ENCODE assay signal across 15 cellular contexts in genomic region chr2:119123359-119123758, GRCh38. TPM values are rescaled to one million over a fixed set of nuclear protein-coding genes. Genes with fewer than 3 reads are reported as not detected.
DNase-seq lines count a peak whose midpoint lies in the region; ATAC-seq and TF ChIP-seq lines count a peak whose summit lies in the region.
"Had no signal": no experiment of that assay in that cellular context is flagged by ENCODE, and none has a peak within 500 bp of the region (broad histone marks: within the 10 kb centered on the region; RNA-seq: fewer than 3 reads in every experiment).

No MANE protein-coding gene starts in this region.

- no peaks in the 10 kb centered on the region for H3K36me3 ChIP-seq in neural progenitor cell

- H3K4me1 Mint-ChIP-seq in stimulated activated naive CD8-positive, alpha-beta T cell treated with anti-CD3 and anti-CD28 coated beads, Interleukin-15, amount 100 ng/mL, for 72 hours: peaks cover 5% of the 10 kb centered on the region
- H3K4me1 Mint-ChIP-seq in neural progenitor cell: peaks cover 3% of the 10 kb centered on the region
- H3K4me1 Mint-ChIP-seq: CD4-positive, alpha-beta memory T cell had no signal

- H3K4me3 ChIP-seq in neural progenitor cell: no peak overlapping the region
- H3K4me3 ChIP-seq: A549, GM23338 had no signal

- H3K9ac ChIP-seq in neural progenitor cell: no peak overlapping the region

- no peaks in the 10 kb centered on the region for H3K27me3 ChIP-seq in neural progenitor cell

- no peak overlapping the region for H2AFZ ChIP-seq in neural progenitor cell (replicated peaks)
- H2AFZ ChIP-seq: GM23338 had no signal

- no peak overlapping the region for H3K27ac ChIP-seq in neural progenitor cell
- H3K27ac ChIP-seq: 22Rv1, A549, C4-2B had no signal

- no peak overlapping the region for H3K4me2 ChIP-seq in neural progenitor cell
- H3K4me2 ChIP-seq: A549, GM23338 had no signal

- no peaks in the 10 kb centered on the region for H3K36me3 Mint-ChIP-seq in neural progenitor cell
- H3K36me3 Mint-ChIP-seq: CD4-positive, alpha-beta memory T cell had no signal

- H4K20me1 ChIP-seq in neural progenitor cell (ENCODE audit: low read depth): no peaks in the 10 kb centered on the region

- peaks cover 68% of the 10 kb centered on the region for H3K27me3 Mint-ChIP-seq in stimulated activated naive CD8-positive, alpha-beta T cell treated with anti-CD3 and anti-CD28 coated beads, Interleukin-15, amount 100 ng/mL, for 72 hours
- H3K27me3 Mint-ChIP-seq in neural progenitor cell (ENCODE audit: insufficient read depth, low read depth): peaks cover 5% of the 10 kb centered on the region

- H3K4me3 Mint-ChIP-seq in stimulated activated naive CD8-positive, alpha-beta T cell treated with anti-CD3 and anti-CD28 coated beads, Interleukin-15, amount 100 ng/mL, for 72 hours: no peak overlapping the region
- H3K4me3 Mint-ChIP-seq in neural progenitor cell: no peak overlapping the region
- H3K4me3 Mint-ChIP-seq: CD4-positive, alpha-beta memory T cell; GM23338; H9 had no signal

- DNase-seq in DMS79 treated with DMSO at 0.1 percent for 48 hours (lab: John Stamatoyannopoulos, UW) (peak; percentile 9), DMS79 (lab: John Stamatoyannopoulos, UW) (no peak), neural progenitor cell (ENCODE audit: low spot score) (peak; percentile 33)
- no peak for DNase-seq in stimulated activated naive CD8-positive, alpha-beta T cell treated with anti-CD3 and anti-CD28 coated beads, Interleukin-15, Interleukin-2, amounts not matched to agents 100 U/mL and 50 U/mL, for 24 hours
- no peak for DNase-seq in stimulated activated naive CD8-positive, alpha-beta T cell treated with anti-CD3 and anti-CD28 coated beads, Interleukin-15, amount 100 ng/mL, for 72 hours
- no peak for DNase-seq in NK-92 treated with Interleukin-12 subunit alpha and Interleukin-12 subunit beta, amount 100 ng/mL, for 24 hours (lab: John Stamatoyannopoulos, UW)
- DNase-seq: AML-193; CD4-positive, alpha-beta memory T cell; GDM1 had no signal

- H3K27ac Mint-ChIP-seq in stimulated activated naive CD8-positive, alpha-beta T cell treated with anti-CD3 and anti-CD28 coated beads, Interleukin-15, amount 100 ng/mL, for 72 hours: peak overlapping the region in 1 of 2 donors; percentile 59
- H3K27ac Mint-ChIP-seq in neural progenitor cell: no peak overlapping the region
- H3K27ac Mint-ChIP-seq: CD4-positive, alpha-beta memory T cell; GM23338; H9 had no signal

- no peaks in the 10 kb centered on the region for H3K9me3 ChIP-seq in neural progenitor cell (ENCODE audit: low read depth)
- H3K9me3 ChIP-seq: A549 had no signal

- no peaks in the 10 kb centered on the region for H3K9me3 Mint-ChIP-seq in stimulated activated naive CD8-positive, alpha-beta T cell treated with anti-CD3 and anti-CD28 coated beads, Interleukin-15, amount 100 ng/mL, for 72 hours
- no peaks in the 10 kb centered on the region for H3K9me3 Mint-ChIP-seq in neural progenitor cell
- H3K9me3 Mint-ChIP-seq: GM23338, H9 had no signal

- H3K4me1 ChIP-seq in neural progenitor cell: no peaks in the 10 kb centered on the region
- H3K4me1 ChIP-seq: A549 had no signal

- H3F3A ChIP-seq in neural progenitor cell (ENCODE audit: low read depth): no peaks in the 10 kb centered on the region

- TF ChIP-seq CTCF in neural progenitor cell (IDR thresholded peaks at IDR 0.05): no peak

- ATAC-seq in stimulated activated naive CD8-positive, alpha-beta T cell treated with anti-CD3 and anti-CD28 coated beads, Interleukin-15, Interleukin-2, amounts not matched to agents 100 U/mL and 50 U/mL, for 24 hours: peak; percentile 19
- ATAC-seq in stimulated activated naive CD8-positive, alpha-beta T cell treated with anti-CD3 and anti-CD28 coated beads, Interleukin-15, amount 100 ng/mL, for 72 hours: no peak
- ATAC-seq in HG02852 (IDR thresholded peaks at IDR 0.05; ENCODE audit: unreplicated experiment): no peak
- ATAC-seq: A549, GM23338 had no signal

- H3K79me2 ChIP-seq in neural progenitor cell (ENCODE audit: low read depth): no peaks in the 10 kb centered on the region

RNA-seq across cellular contexts. Expression of gene C1QL2, which starts 35.2 kb away (rescaled TPM):
- not detected in 2 replicates for total RNA-seq in neural progenitor cell (ENCODE audit: low replicate concordance)
- total RNA-seq: CD4-positive, alpha-beta memory T cell had no signal

Comparison
In these comparisons a context has a peak if more than half of its experiments do, and no peak if none do; other contexts are left out.
1. DNase-seq: peak in DMS79 treated with DMSO at 0.1 percent for 48 hours (single experiment) and neural progenitor cell (single experiment); none in DMS79 (single experiment), stimulated activated naive CD8-positive, alpha-beta T cell treated with anti-CD3 and anti-CD28 coated beads, Interleukin-15, Interleukin-2, amounts not matched to agents 100 U/mL and 50 U/mL, for 24 hours (single experiment), stimulated activated naive CD8-positive, alpha-beta T cell treated with anti-CD3 and anti-CD28 coated beads, Interleukin-15, amount 100 ng/mL, for 72 hours (0 of 2) and NK-92 treated with Interleukin-12 subunit alpha and Interleukin-12 subunit beta, amount 100 ng/mL, for 24 hours (single experiment).